1 cellular context compared by ENCODE assay signal in genomic region chr10:99709480-99710229, GRCh38.
TF ChIP-seq lines count a peak whose summit lies in the region.

No MANE protein-coding gene starts in this region.

TF ChIP-seq in GM12878, 131 proteins besides CTCF, POLR2A, EP300 and RAD21 (continued from another document and continues in another):
- TF ChIP-seq ZNF592 (IDR thresholded peaks at IDR 0.05) (no peak), HDGF (IDR thresholded peaks at IDR 0.05) (no peak), ATF3 (IDR thresholded peaks at IDR 0.05; ENCODE audit: borderline replicate concordance, extremely low read depth, low read depth, low read length) (no peak), NRF1 (conservative IDR thresholded peaks at IDR 0.05; ENCODE audit: low read depth, low read length) (no peak), JUNB (IDR thresholded peaks at IDR 0.05) (peak; percentile 99), PKNOX1 (IDR thresholded peaks at IDR 0.05) (peak; percentile 93), SUZ12 (IDR thresholded peaks at IDR 0.05; ENCODE audit: unreplicated experiment) (no peak), BHLHE40 (IDR thresholded peaks at IDR 0.05; ENCODE audit: borderline replicate concordance in 1 of 2, low read depth in 2 of 2, low read length in 1 of 2) (peak; percentile 51 to 63; a peak in 2 of 4 replicates), POLR2AphosphoS2 (IDR thresholded peaks at IDR 0.05; ENCODE audit: low read depth, low read length) (no peak), BRCA1 (IDR thresholded peaks at IDR 0.05; ENCODE audit: low read depth, low read length) (no peak), E4F1 (IDR thresholded peaks at IDR 0.05; ENCODE audit: borderline replicate concordance, partially characterized antibody) (no peak), DPF2 (IDR thresholded peaks at IDR 0.05) (peak; percentile 64; the same call in 1 of the 2 replicates), RELB (IDR thresholded peaks at IDR 0.05; ENCODE audit: low read depth) (no peak), POLR2AphosphoS5 (IDR thresholded peaks at IDR 0.05; ENCODE audit: low read length) (no peak), LARP7 (IDR thresholded peaks at IDR 0.05) (no peak), EGR1 (IDR thresholded peaks at IDR 0.05; ENCODE audit: borderline replicate concordance in 1 of 2, low read depth in 2 of 2, low read length in 2 of 2) (no peak), NKRF (conservative IDR thresholded peaks at IDR 0.05) (no peak), NFIC (IDR thresholded peaks at IDR 0.05; ENCODE audit: low read depth, low read length) (peak; percentile 92), ZBTB4 (CRISPR knock-in tag; IDR thresholded peaks at IDR 0.05) (no peak), PBX3 (IDR thresholded peaks at IDR 0.05; ENCODE audit: insufficient replicate concordance, low read depth, low read length) (peak; percentile 73), BCL3 (IDR thresholded peaks at IDR 0.05; ENCODE audit: borderline replicate concordance, insufficient read depth, low read depth, low read length, poor library complexity, severe bottlenecking) (peak; percentile 43), ETV6 (conservative IDR thresholded peaks at IDR 0.05 in 1 of 2, IDR thresholded peaks at IDR 0.05 in 1 of 2; ENCODE audit: borderline replicate concordance in 1 of 2, low read depth in 1 of 2) (peak in 1 of 2 experiments; percentile 49; a peak in 1 of 4 replicates), KLF5 (IDR thresholded peaks at IDR 0.05; ENCODE audit: partially characterized antibody) (no peak), CREB1 (IDR thresholded peaks at IDR 0.05; ENCODE audit: low read depth) (peak; percentile 41; the same call in 1 of the 2 replicates), ZSCAN29 (IDR thresholded peaks at IDR 0.05) (no peak), TCF12 (IDR thresholded peaks at IDR 0.05; ENCODE audit: low read depth, low read length) (no peak), E2F4 (IDR thresholded peaks at IDR 0.05; ENCODE audit: low read depth, low read length) (no peak), RB1 (IDR thresholded peaks at IDR 0.05; ENCODE audit: borderline replicate concordance) (no peak), NR2C1 (IDR thresholded peaks at IDR 0.05) (no peak), JUND (IDR thresholded peaks at IDR 0.05; ENCODE audit: low read depth, low read length) (no peak), ZZZ3 (IDR thresholded peaks at IDR 0.05; ENCODE audit: control insufficient read depth, insufficient read length, low read depth) (no peak), CBX3 (IDR thresholded peaks at IDR 0.05; ENCODE audit: borderline replicate concordance, low read depth) (no peak), ZNF274 (IDR thresholded peaks at IDR 0.05; ENCODE audit: insufficient read depth, insufficient read length) (no peak), ZNF384 (IDR thresholded peaks at IDR 0.05; ENCODE audit: borderline replicate concordance, low read depth, low read length) (no peak), STAT1 (conservative IDR thresholded peaks at IDR 0.05) (no peak), MTA3 (IDR thresholded peaks at IDR 0.05; ENCODE audit: borderline replicate concordance, low read length) (no peak), CREM (IDR thresholded peaks at IDR 0.05; ENCODE audit: low read depth) (peak; percentile 81), TAF1 (IDR thresholded peaks at IDR 0.05; ENCODE audit: borderline replicate concordance, low read depth, low read length) (no peak), EZH2 (IDR thresholded peaks at IDR 0.05; ENCODE audit: borderline replicate concordance, control insufficient read depth, low read depth, low read length) (no peak), SMC3 (IDR thresholded peaks at IDR 0.05; ENCODE audit: borderline replicate concordance, low read length) (0 out of 2 replicates have a peak, but pooled peaks have one; percentile 8), HDAC6 (IDR thresholded peaks at IDR 0.05; ENCODE audit: unreplicated experiment) (no peak), STAT3 (IDR thresholded peaks at IDR 0.05; ENCODE audit: low read depth, low read length) (no peak), FOXM1 (IDR thresholded peaks at IDR 0.05; ENCODE audit: low read depth, low read length) (no peak; the same call in 1 of the 2 replicates), TCF7 (IDR thresholded peaks at IDR 0.05; ENCODE audit: borderline replicate concordance) (peak; percentile 48; the same call in 1 of the 2 replicates), HCFC1 (IDR thresholded peaks at IDR 0.05; ENCODE audit: low read length) (no peak), MXI1 (IDR thresholded peaks at IDR 0.05; ENCODE audit: low read depth, low read length) (peak; percentile 50; the same call in 1 of the 2 replicates)
